ENCODE assay signal across 8 cellular contexts in the genomic region with DNA sequence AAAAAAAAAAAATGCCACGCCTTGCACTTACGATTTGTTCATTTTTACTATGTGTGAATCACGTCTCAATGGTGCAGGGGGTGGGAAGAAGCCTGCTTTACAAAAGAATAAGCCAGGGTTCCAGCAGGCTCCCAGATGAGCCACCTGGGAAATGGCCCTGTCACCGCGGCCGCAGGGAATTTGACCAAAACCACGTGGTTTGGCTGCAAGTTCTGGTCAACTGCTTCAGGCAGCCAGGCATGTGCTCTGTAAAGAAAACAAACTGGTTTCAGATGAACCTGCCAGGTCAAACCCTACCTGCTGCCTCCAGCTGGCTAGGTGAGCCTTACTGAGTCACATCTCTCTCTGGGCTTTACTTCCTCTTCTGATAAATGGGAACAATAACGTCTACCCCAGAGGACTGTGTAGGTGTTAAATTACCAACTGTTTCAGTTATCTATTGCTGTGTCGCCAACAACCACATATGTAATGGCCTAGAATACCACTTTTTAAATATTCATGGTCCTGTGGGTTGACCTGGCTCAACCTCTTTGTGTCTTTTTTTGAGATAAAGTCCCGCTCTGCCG. TPM values are rescaled to one million over a fixed set of nuclear protein-coding genes. Genes with fewer than 3 reads are reported as not detected.
A peak's percentile ranks its signal among the peaks of the same experiment; 100 is the strongest.
DNase-seq lines count a peak whose midpoint lies in the region; ATAC-seq and TF ChIP-seq lines count a peak whose summit lies in the region.

No MANE protein-coding gene starts in this region.

- H3K36me3 ChIP-seq in Peyer's patch (peaks cover 0 to 24% (median 0%) of the 10 kb centered on the region in 3 donors), vagina (peaks cover 0 to 9% of the 10 kb centered on the region in 2 donors), neuronal stem cell (replicated peaks in 1 of 2; ENCODE audit: control insufficient read depth in 2 of 2, insufficient read depth in 2 of 2, low read length in 2 of 2) (peaks cover 14 to 30% of the 10 kb centered on the region in 2 donors)

- H2BK5ac ChIP-seq in neuronal stem cell (ENCODE audit: low read length), result no peak overlapping the region

- H3K27me3 ChIP-seq in Peyer's patch, result no peaks in the 10 kb centered on the region
- H3K27me3 ChIP-seq in right cardiac atrium (ENCODE audit: control insufficient read depth, insufficient read depth), result no peaks in the 10 kb centered on the region
- H3K27me3 ChIP-seq in vagina, result no peaks in the 10 kb centered on the region
- no peaks in the 10 kb centered on the region for H3K27me3 ChIP-seq in neuronal stem cell (ENCODE audit: control insufficient read depth in 3 of 3, insufficient read depth in 3 of 3, low read depth in 1 of 3, low read length in 3 of 3)

- in situ Hi-C loops in ACHN (cut with HindIII; ENCODE audit: low pct_ligation_motif_present, low pct_unique_long_range_greater_than_20kb, low sequenced_read_pairs), result no loop called here

- no peak overlapping the region for H2BK120ac ChIP-seq in neuronal stem cell (ENCODE audit: low read depth, low read length)

- TF ChIP-seq POLR2A in Peyer's patch (IDR thresholded peaks at IDR 0.05) (no peak), vagina (IDR thresholded peaks at IDR 0.05) (no peak)

- no peak overlapping the region for H3K4me2 ChIP-seq in neuronal stem cell (ENCODE audit: insufficient read depth, low read length, poor library complexity, severe bottlenecking)

- intact Hi-C loops in right cardiac atrium (cut with DNase I), result no loop called here
- intact Hi-C loops in vagina (cut with DNase I), result no loop called here

- H3K18ac ChIP-seq in neuronal stem cell (ENCODE audit: low read length), result no peak overlapping the region

- H3K9me3 ChIP-seq in Peyer's patch, result no peaks in the 10 kb centered on the region
- no peaks in the 10 kb centered on the region for H3K9me3 ChIP-seq in right cardiac atrium (ENCODE audit: control insufficient read depth, low read length)
- no peaks in the 10 kb centered on the region for H3K9me3 ChIP-seq in vagina
- peaks cover 0 to 2% of the 10 kb centered on the region in 2 donors for H3K9me3 ChIP-seq in neuronal stem cell (replicated peaks in 1 of 2; ENCODE audit: control insufficient read depth in 2 of 2, insufficient read depth in 1 of 2, low read depth in 1 of 2, low read length in 2 of 2)

- no peak overlapping the region for H2BK15ac ChIP-seq in neuronal stem cell (ENCODE audit: low read length)

- H2AK5ac ChIP-seq in neuronal stem cell (ENCODE audit: low read depth, low read length), result no peak overlapping the region

- ATAC-seq in right cardiac atrium, result peak; percentile 7 to 10

- DNase-seq in ACHN (peak; percentile 88), GM19240 (ENCODE audit: insufficient read length, low spot score) (peak; percentile 41), Peyer's patch (peak in 2 of 3 donors; percentile 18 to 72), right cardiac atrium (peak in 1 of 3 donors; percentile 46), vagina (ENCODE audit: extremely low spot score in 2 of 2) (no peak), neuronal stem cell (ENCODE audit: low spot score) (no peak), NCI-H1092 (lab: John Stamatoyannopoulos, UW) (no peak)
- DNase-seq in stimulated activated CD4-positive, alpha-beta T cell treated with anti-CD3 and anti-CD28 coated beads, Interleukin-4, amount 100 ng/mL, for 24 hours, result no peak

- no peak overlapping the region for H4K91ac ChIP-seq in neuronal stem cell (ENCODE audit: low read depth, low read length, poor library complexity)

- peak overlapping the region in 2 of 4 donors; percentile 1 to 57 for H3K27ac ChIP-seq in Peyer's patch
- no peak overlapping the region for H3K27ac ChIP-seq in right cardiac atrium (ENCODE audit: low read length)
- H3K27ac ChIP-seq in vagina, result peak overlapping the region; percentile 11
- H3K27ac ChIP-seq in neuronal stem cell (replicated peaks; ENCODE audit: low read length), result no peak overlapping the region

- no peak overlapping the region for H3K23ac ChIP-seq in neuronal stem cell (ENCODE audit: low read depth, low read length, poor library complexity)

- no peak overlapping the region for H2AFZ ChIP-seq in neuronal stem cell (ENCODE audit: low read length)

- no peak overlapping the region for H3K9ac ChIP-seq in neuronal stem cell (ENCODE audit: low read depth, low read length, poor library complexity)

- H3K4me1 ChIP-seq in Peyer's patch, result peaks cover 0 to 11% (median 5%) of the 10 kb centered on the region in 4 donors
- no peaks in the 10 kb centered on the region for H3K4me1 ChIP-seq in right cardiac atrium (ENCODE audit: control insufficient read depth, insufficient read depth, low read length)
- peaks cover 19% of the 10 kb centered on the region for H3K4me1 ChIP-seq in vagina
- peaks cover 5 to 10% of the 10 kb centered on the region in 2 donors for H3K4me1 ChIP-seq in neuronal stem cell (ENCODE audit: control insufficient read depth in 2 of 2, insufficient read depth in 1 of 2, low read depth in 1 of 2, low read length in 2 of 2)

- H4K8ac ChIP-seq in neuronal stem cell (ENCODE audit: low read depth, low read length), result no peak overlapping the region

- H3K4ac ChIP-seq in neuronal stem cell (ENCODE audit: low read length), result no peak overlapping the region

- no peak overlapping the region for H2BK12ac ChIP-seq in neuronal stem cell (ENCODE audit: low read length)

- H3K14ac ChIP-seq in neuronal stem cell (ENCODE audit: low read length), result no peak overlapping the region

- no peaks in the 10 kb centered on the region for H3K79me1 ChIP-seq in neuronal stem cell (ENCODE audit: low read depth, low read length)

- TF ChIP-seq CTCF in Peyer's patch (IDR thresholded peaks at IDR 0.05) (no peak), vagina (IDR thresholded peaks at IDR 0.05) (no peak)

- WGBS in right cardiac atrium, result 32% methylated on average over 11 of the region's 11 CpGs
- no CpG with 5 or more reads among the region's 11 CpGs for WGBS in neuronal stem cell (ENCODE audit: extremely low coverage in 2 of 2, insufficient read length in 2 of 2, insufficient replicate concordance in 1 of 2), 2 donors

- H3K4me3 ChIP-seq in Peyer's patch (no peak overlapping the region), right cardiac atrium (ENCODE audit: low read length) (no peak overlapping the region), vagina (no peak overlapping the region), neuronal stem cell (ENCODE audit: low read length in 2 of 2) (no peak overlapping the region)

RNA-seq across cellular contexts. Expression of gene GCAT, which starts 30.5 kb away (rescaled TPM):
- total RNA-seq in Peyer's patch, result 1 to 10 TPM; 3.8 to 9.3 (median 8.9) TPM
- 10 to 100 TPM; 10.3 to 20.2 (median 15.3) TPM for total RNA-seq in right cardiac atrium
- 19.5 TPM for polyA plus RNA-seq in right cardiac atrium
- 7.6 TPM for total RNA-seq in vagina
- polyA plus RNA-seq in neuronal stem cell (2013, experiment 1 of 2), result 22.8 TPM
- 22.6 TPM for polyA plus RNA-seq in neuronal stem cell (2013, experiment 2 of 2)

RNA-seq across cellular contexts. Expression of gene GALR3, which starts 46.0 kb away (rescaled TPM):
- total RNA-seq in Peyer's patch (not detected), right cardiac atrium (not detected), vagina (not detected)
- not detected for polyA plus RNA-seq in right cardiac atrium
- 0.13 TPM for polyA plus RNA-seq in neuronal stem cell (2013, experiment 1 of 2)
- polyA plus RNA-seq in neuronal stem cell (2013, experiment 2 of 2), result 0.06 TPM

Comparison
In these comparisons a context has a peak if more than half of its experiments do, and no peak if none do; other contexts are left out.
1. DNase-seq: peak in ACHN (single experiment), GM19240 (single experiment) and Peyer's patch (2 of 3); none in vagina (0 of 2), neuronal stem cell (single experiment), NCI-H1092 (single experiment) and stimulated activated CD4-positive, alpha-beta T cell treated with anti-CD3 and anti-CD28 coated beads, Interleukin-4, amount 100 ng/mL, for 24 hours (single experiment).